Comparison of ENCODE assay signal across 9 cellular contexts in genomic region chr7:2640858-2641257, GRCh38. TPM values are rescaled to one million over a fixed set of nuclear protein-coding genes. Genes with fewer than 3 reads are reported as not detected.
DNase-seq lines count a peak whose midpoint lies in the region; ATAC-seq, FAIRE-seq and TF ChIP-seq lines count a peak whose summit lies in the region.
"Had no signal": no experiment of that assay in that cellular context is flagged by ENCODE, and none has a peak within 500 bp of the region (broad histone marks: within the 10 kb centered on the region; RNA-seq: fewer than 3 reads in every experiment).

No MANE protein-coding gene starts in this region.

- no peaks in the 10 kb centered on the region for H3K9me3 Mint-ChIP-seq in stimulated activated naive B cell treated with anti-CD40 and anti-IgM and Interleukin-4, amounts not matched to agents 10 μg/mL and 1 μg/mL and 100 μg/mL, for 72 hours

- H3K79me2 ChIP-seq in K562 (ENCODE audit: control insufficient read depth, insufficient read depth, low read length): no peaks in the 10 kb centered on the region

- H3K9me3 ChIP-seq in K562 (replicated peaks; ENCODE audit: control insufficient read depth, insufficient read depth, low read depth, low read length): no peaks in the 10 kb centered on the region
- H3K9me3 ChIP-seq in liver (ENCODE audit: control insufficient read depth in 4 of 4, low read length in 3 of 4): no peaks in the 10 kb centered on the region

- peaks cover 7% of the 10 kb centered on the region; the same call in 1 of the 2 replicates for H4K20me1 ChIP-seq in K562 (replicated peaks; ENCODE audit: control insufficient read depth, insufficient read depth, low read length)

- TF ChIP-seq POLR2A in K562 (conservative IDR thresholded peaks at IDR 0.05): no peak

- in situ Hi-C loops in K562 (cut with MboI) (no loop called here), G401 (cut with HindIII; ENCODE audit: low sequenced_read_pairs) (no loop called here)

- H3K9ac ChIP-seq in K562 (ENCODE audit: insufficient read depth in 1 of 2, low read depth in 2 of 2, low read length in 2 of 2) (no peak overlapping the region; a peak in 1 of 4 replicates), liver (ENCODE audit: low read depth in 1 of 2, low read length in 2 of 2) (peak overlapping the region in 1 of 2 donors; percentile 29)

- H3K27ac ChIP-seq in HL-60 (replicated peaks) (peak overlapping the region; percentile 81), K562 (ENCODE audit: extremely low read depth, low read depth, low read length) (no peak overlapping the region), liver (ENCODE audit: low read depth in 1 of 2, low read length in 2 of 2) (peak overlapping the region; percentile 90 to 95)

- POLR2A ChIA-PET in K562 (lab: Yijun Ruan, JAX): no interaction called here

- TF ChIP-seq EP300 in K562 (IDR thresholded peaks at IDR 0.05; ENCODE audit: low read length): no peak

- peaks cover 60 to 88% of the 10 kb centered on the region in 2 donors for H3K4me1 Mint-ChIP-seq in stimulated activated naive B cell treated with anti-CD40 and anti-IgM and Interleukin-4, amounts not matched to agents 10 μg/mL and 1 μg/mL and 100 μg/mL, for 72 hours

- H3K36me3 ChIP-seq in K562 (ENCODE audit: control insufficient read depth, insufficient read depth, low read length) (no peaks in the 10 kb centered on the region), liver (ENCODE audit: control insufficient read depth in 4 of 4, insufficient read depth in 3 of 4, low read depth in 1 of 4, low read length in 3 of 4) (no peaks in the 10 kb centered on the region)

- CTCF ChIA-PET in K562 (lab: Yijun Ruan, JAX; ENCODE audit: low intra/inter-chr PET ratio): no interaction called here

- no peaks in the 10 kb centered on the region for H3K9me1 ChIP-seq in K562 (ENCODE audit: control insufficient read depth, insufficient read depth, low read length)

- H3K27ac Mint-ChIP-seq in stimulated activated naive B cell treated with anti-CD40 and anti-IgM and Interleukin-4, amounts not matched to agents 10 μg/mL and 1 μg/mL and 100 μg/mL, for 72 hours: peak overlapping the region; percentile 98

- no peak overlapping the region for H2AFZ ChIP-seq in K562 (ENCODE audit: low read depth, low read length)

- BruUV-seq in K562 (replicated peaks; lab: Mats Ljungman, UMichigan): no TSS peak

- intact Hi-C loops in K562 (cut with micrococcal nuclease): no loop called here

- peaks cover 13 to 32% of the 10 kb centered on the region in 2 donors for H3K36me3 Mint-ChIP-seq in stimulated activated naive B cell treated with anti-CD40 and anti-IgM and Interleukin-4, amounts not matched to agents 10 μg/mL and 1 μg/mL and 100 μg/mL, for 72 hours

- TF ChIP-seq RAD21 in K562 (CRISPR knock-in tag; conservative IDR thresholded peaks at IDR 0.05 in 1 of 2, IDR thresholded peaks at IDR 0.05 in 1 of 2) (no peak), liver (IDR thresholded peaks at IDR 0.05) (no peak)

- no peak for ATAC-seq in K562
- ATAC-seq in stimulated activated naive B cell treated with anti-CD40 and anti-IgM and Interleukin-4, amounts not matched to agents 10 μg/mL and 1 μg/mL and 100 μg/mL, for 72 hours (replicated peaks): peak; percentile 12 to 14

- no peak for FAIRE-seq in K562 (lab: Jason Lieb, UNC)

- H3K4me2 ChIP-seq in K562 (ENCODE audit: insufficient read depth, low read length): no peak overlapping the region

- peaks cover 0 to 84% of the 10 kb centered on the region in 2 experiments; a peak in 3 of 5 replicates for H3K4me1 ChIP-seq in K562 (replicated peaks in 1 of 2; ENCODE audit: control insufficient read depth in 2 of 2, insufficient read depth in 2 of 2, low read length in 2 of 2)
- peaks cover 39 to 72% (median 58%) of the 10 kb centered on the region in 4 donors for H3K4me1 ChIP-seq in liver (ENCODE audit: control insufficient read depth in 4 of 4, insufficient read depth in 4 of 4, low read length in 3 of 4)

- TF ChIP-seq CTCF in HL-60 (IDR thresholded peaks at IDR 0.05; ENCODE audit: insufficient read depth, low read length) (no peak), K562 (IDR thresholded peaks at IDR 0.05 in 2 of 3, conservative IDR thresholded peaks at IDR 0.05 in 1 of 3; ENCODE audit: insufficient read depth in 2 of 3, low read depth in 1 of 3, low read length in 3 of 3) (no peak), liver (IDR thresholded peaks at IDR 0.05; ENCODE audit: low read depth, low read length, missing input control) (no peak)

- H3K4me3 ChIP-seq in HL-60 (replicated peaks; ENCODE audit: insufficient read depth, low read length): no peak overlapping the region
- H3K4me3 ChIP-seq in K562: no peak overlapping the region
- no peak overlapping the region for H3K4me3 ChIP-seq in liver (ENCODE audit: low read depth in 1 of 3, low read length in 3 of 3)

- WGBS in K562 (ENCODE audit: insufficient coverage, low coverage, missing lambda C conversion rate): 31% methylated on average over 7 of the region's 8 CpGs
- 74% methylated on average over 8 of the region's 8 CpGs for WGBS in liver

- no peak for DNase-seq in HL-60 (ENCODE audit: low read depth in 1 of 2, low spot score in 1 of 2)
- DNase-seq in K562 (ENCODE audit: extremely low read depth in 1 of 4, low spot score in 3 of 4): no peak
- DNase-seq in stimulated activated naive B cell treated with anti-CD40 and anti-IgM and Interleukin-4, amounts not matched to agents 10 μg/mL and 1 μg/mL and 100 μg/mL, for 72 hours: no peak
- DNase-seq in EL: no peak
- no peak for DNase-seq in MV-4-11 (lab: John Stamatoyannopoulos, UW)
- DNase-seq in NCI-H1694 treated with DMSO at 0.1 percent for 48 hours (lab: John Stamatoyannopoulos, UW): no peak
- DNase-seq in G401 (ENCODE audit: low spot score): no peak
- DNase-seq: GDM1 had no signal

- peak overlapping the region; percentile 74 to 80 for H3K4me3 Mint-ChIP-seq in stimulated activated naive B cell treated with anti-CD40 and anti-IgM and Interleukin-4, amounts not matched to agents 10 μg/mL and 1 μg/mL and 100 μg/mL, for 72 hours

- no peaks in the 10 kb centered on the region for H3K27me3 ChIP-seq in HL-60 (ENCODE audit: insufficient read depth, poor library complexity, severe bottlenecking)
- H3K27me3 ChIP-seq in K562 (ENCODE audit: control insufficient read depth in 2 of 2, insufficient read depth in 2 of 2, low read length in 2 of 2): no peaks in the 10 kb centered on the region; a peak in 1 of 5 replicates
- H3K27me3 ChIP-seq in liver (ENCODE audit: control insufficient read depth in 4 of 4, insufficient read depth in 4 of 4, low read length in 3 of 4): no peaks in the 10 kb centered on the region

- no peaks in the 10 kb centered on the region for H3K27me3 Mint-ChIP-seq in stimulated activated naive B cell treated with anti-CD40 and anti-IgM and Interleukin-4, amounts not matched to agents 10 μg/mL and 1 μg/mL and 100 μg/mL, for 72 hours

TF ChIP-seq in K562, 482 proteins besides CTCF, POLR2A, EP300 and RAD21:
- TF ChIP-seq SMARCA5 (IDR thresholded peaks at IDR 0.05): no peak
- TF ChIP-seq POLR2G (IDR thresholded peaks at IDR 0.05; ENCODE audit: low read depth, low read length): 0 out of 2 replicates have a peak, but pooled peaks have one; percentile 2

TF ChIP-seq in liver, 16 proteins besides CTCF, POLR2A, EP300 and RAD21 (continues in another document):
- no peak for TF ChIP-seq EGR1 (IDR thresholded peaks at IDR 0.05; ENCODE audit: low read depth in 2 of 2)

RNA-seq across cellular contexts. Expression of gene TTYH3, which starts 9.1 kb away (rescaled TPM):
- 4.3 and 18.5 TPM in 2 replicates for total RNA-seq in K562 (2011; cell fraction: chromatin; rRNA removed; ENCODE audit: low replicate concordance)
- 13.6 and 17.2 TPM in 2 replicates for total RNA-seq in K562 (2011; cell fraction: nucleolus; rRNA removed)
- 8.4 and 9.7 TPM in 2 replicates for total RNA-seq in K562 (2011; cell fraction: nucleoplasm; rRNA removed)
- 1.4 and 1.5 TPM in 2 replicates for total RNA-seq in K562 (2014; rRNA removed)
- total RNA-seq in K562 (2014; rRNA removed; fragmentation: Illumina TruSeq; extraction: Trizol): 0.06 and 0.11 TPM in 2 replicates
- total RNA-seq in K562 (2015; rRNA removed; fragmentation: Illumina TruSeq; extraction: Trizol): 0.62 and 0.79 TPM in 2 replicates
- 4.9 and 5.5 TPM in 2 replicates for total RNA-seq in K562 (2021)
- 1.7 and 4.5 TPM in 2 replicates for polyA plus RNA-seq in K562 (2011; rRNA removed)
- polyA plus RNA-seq in K562 (2011; cell fraction: cytosol; rRNA removed): 2.7 and 5.1 TPM in 2 replicates
- polyA plus RNA-seq in K562 (2011; cell fraction: nucleus; rRNA removed): 13.6 and 13.8 TPM in 2 replicates
- 3.5 and 7.4 TPM in 2 replicates for polyA plus RNA-seq in K562 (2012)
- polyA plus RNA-seq in K562 (2014; fragmentation: Illumina TruSeq; extraction: Trizol): 1.1 and 2.0 TPM in 2 replicates
- polyA plus RNA-seq in K562 (2014; fragmentation: Nextera tagmentation; extraction: Ambion mirVana): under 1 TPM; 0.01 to 0.04 TPM
- polyA plus RNA-seq in K562 (2014; rRNA removed): 1.1 and 1.9 TPM in 2 replicates
- 0.96 and 1.1 TPM in 2 replicates for polyA minus RNA-seq in K562 (2011; rRNA and poly(A)+ RNA removed)
- polyA minus RNA-seq in K562 (2011; cell fraction: cytosol; rRNA and poly(A)+ RNA removed): 5.5 and 6.6 TPM in 2 replicates
- polyA minus RNA-seq in K562 (2011; cell fraction: nucleus; rRNA and poly(A)+ RNA removed): 5.7 and 5.9 TPM in 2 replicates
- 10 to 100 TPM; 16.7 to 18.1 TPM for total RNA-seq in liver
- polyA plus RNA-seq in liver: 10 to 100 TPM in 1 of 2 donors, 1 to 10 TPM in 1; 8.2 to 19.6 TPM
- total RNA-seq in G401 (2014; rRNA removed; shearing (Covaris generic)): 17.7 and 18.7 TPM in 2 replicates

RNA-seq across cellular contexts. Expression of gene AMZ1, which starts 47.1 kb away (rescaled TPM):
- 0.07 and 0.12 TPM in 2 replicates for total RNA-seq in K562 (2011; cell fraction: chromatin; rRNA removed; ENCODE audit: low replicate concordance)
- 0.17 TPM in 1 of 2 replicates, not detected in the other for total RNA-seq in K562 (2011; cell fraction: nucleolus; rRNA removed)
- 0.07 and 0.08 TPM in 2 replicates for total RNA-seq in K562 (2011; cell fraction: nucleoplasm; rRNA removed)
- not detected in 2 replicates for total RNA-seq in K562 (2014; rRNA removed)
- not detected in 2 replicates for total RNA-seq in K562 (2014; rRNA removed; fragmentation: Illumina TruSeq; extraction: Trizol)
- not detected in 2 replicates for total RNA-seq in K562 (2015; rRNA removed; fragmentation: Illumina TruSeq; extraction: Trizol)
- not detected in 2 replicates for total RNA-seq in K562 (2021)
- polyA plus RNA-seq in K562 (2011; rRNA removed): not detected in 2 replicates
- polyA plus RNA-seq in K562 (2011; cell fraction: cytosol; rRNA removed): not detected in 2 replicates
- polyA plus RNA-seq in K562 (2011; cell fraction: nucleus; rRNA removed): not detected in 2 replicates
- polyA plus RNA-seq in K562 (2012): 0.04 and 0.08 TPM in 2 replicates
- not detected in 2 replicates for polyA plus RNA-seq in K562 (2014; fragmentation: Illumina TruSeq; extraction: Trizol)
- polyA plus RNA-seq in K562 (2014; fragmentation: Nextera tagmentation; extraction: Ambion mirVana): not detected
- polyA plus RNA-seq in K562 (2014; rRNA removed): not detected in 2 replicates
- 0.04 TPM in 1 of 2 replicates, not detected in the other for polyA minus RNA-seq in K562 (2011; rRNA and poly(A)+ RNA removed)
- polyA minus RNA-seq in K562 (2011; cell fraction: cytosol; rRNA and poly(A)+ RNA removed): not detected in 2 replicates
- polyA minus RNA-seq in K562 (2011; cell fraction: nucleus; rRNA and poly(A)+ RNA removed): not detected in 2 replicates
- 1 to 10 TPM in 1 of 2 donors, not detected in 1; 1.3 TPM for total RNA-seq in liver
- polyA plus RNA-seq in liver: 1 to 10 TPM in 1 of 2 donors, under 1 TPM in 1; 0.10 to 1.1 TPM
- total RNA-seq in G401 (2014; rRNA removed; shearing (Covaris generic)): not detected in 2 replicates
